In genomic region chr1:224851210-224851849, GRCh38 we compare ENCODE assay signal across 8 cellular contexts.
DNase-seq lines count a peak whose midpoint lies in the region; ATAC-seq and TF ChIP-seq lines count a peak whose summit lies in the region.

No MANE protein-coding gene starts in this region.

- no peak overlapping the region for H3K4me3 Mint-ChIP-seq in WTC11

- POLR2A ChIA-PET in WTC11 (lab: Charles Lee) = no interaction called here

- H3K4me1 ChIP-seq in HAP-1 = no peaks in the 10 kb centered on the region; the same call in 1 of the 2 replicates

- DNase-seq in NCI-H1436 (lab: John Stamatoyannopoulos, UW) (peak; percentile 25), NCI-H1436 treated with DMSO at 0.1 percent for 48 hours (lab: John Stamatoyannopoulos, UW) (no peak), HAP-1 (ENCODE audit: low spot score in 2 of 2) (peak; percentile 28 to 78), NCI-H1105 treated with DMSO at 0.1 percent for 48 hours (lab: John Stamatoyannopoulos, UW) (peak; percentile 39), WTC11 (ENCODE audit: low spot score) (peak; percentile 83), cerebellum (ENCODE audit: low spot score) (peak; percentile 27), left lobe of liver (ENCODE audit: low spot score) (peak; percentile 78)
- DNase-seq in stimulated activated CD4-positive, alpha-beta T cell treated with anti-CD3 and anti-CD28 coated beads, TNF-alpha, amount 100 ng/mL, for 48 hours (ENCODE audit: low read depth in 3 of 3) = peak; percentile 20 to 44 (median 33)

- H3K27me3 ChIP-seq in HAP-1 (ENCODE audit: low read depth) = 0 out of 2 replicates have a peak, but pooled peaks cover 3% of the 10 kb centered on the region

- in situ Hi-C loops in HAP-1 (cut with MboI; ENCODE audit: low sequenced_read_pairs) = loop anchor here (5.0 to 10.0 kb wide), 2 partner anchors 147 to 339 kb away; no protein-coding TSS in a partner anchor

- peaks cover 14% of the 10 kb centered on the region for H3K36me3 Mint-ChIP-seq in WTC11

- no peak overlapping the region for H3K27ac Mint-ChIP-seq in WTC11

- H3K4me1 Mint-ChIP-seq in WTC11 = peaks cover 32% of the 10 kb centered on the region

- ATAC-seq in WTC11 = peak; percentile 67
- peak; percentile 96 for ATAC-seq in left lobe of liver

- peaks cover 25% of the 10 kb centered on the region for H3K9me3 Mint-ChIP-seq in WTC11

- H3K36me3 ChIP-seq in HAP-1 (replicated peaks) = no peaks in the 10 kb centered on the region

- H3K4me3 ChIP-seq in HAP-1 = no peak overlapping the region

- no peaks in the 10 kb centered on the region; the same call in 1 of the 2 replicates for H3K27me3 Mint-ChIP-seq in WTC11 (ENCODE audit: low read depth)

- CTCF ChIA-PET in WTC11 (lab: Charles Lee) = interaction anchor here (0.6 to 7.9 kb wide), 61 partner anchors 11 to 787 kb away, joined by 3 to 131 read pairs (median 4); partner anchors contain the start of gene CNIH3

- H3K9me3 ChIP-seq in HAP-1 = 0 out of 2 replicates have a peak, but pooled peaks cover 4% of the 10 kb centered on the region

- TF ChIP-seq CTCF in WTC11 (IDR thresholded peaks at IDR 0.05) = peak; percentile 68

TF ChIP-seq in WTC11, 78 proteins besides CTCF, POLR2A, EP300 and RAD21:
- no peak for TF ChIP-seq CREB1 (CRISPR knock-in tag; IDR thresholded peaks at IDR 0.05)
- no peak for TF ChIP-seq TEAD4 (CRISPR knock-in tag; IDR thresholded peaks at IDR 0.05)
- TF ChIP-seq TEAD1 (CRISPR knock-in tag; IDR thresholded peaks at IDR 0.05) = no peak
- TF ChIP-seq MAX (CRISPR knock-in tag; IDR thresholded peaks at IDR 0.05) = peak; percentile 31; the same call in 1 of the 2 replicates
- no peak for TF ChIP-seq ZNF219 (CRISPR knock-in tag; IDR thresholded peaks at IDR 0.05; ENCODE audit: borderline replicate concordance)
- TF ChIP-seq ZNF317 (CRISPR knock-in tag; IDR thresholded peaks at IDR 0.05; ENCODE audit: borderline replicate concordance, low read depth) = no peak
- no peak for TF ChIP-seq EMX1 (CRISPR knock-in tag; IDR thresholded peaks at IDR 0.05)
- 0 out of 2 replicates have a peak, but pooled peaks have one; percentile 27 for TF ChIP-seq CREM (CRISPR knock-in tag; IDR thresholded peaks at IDR 0.05)
- TF ChIP-seq ZNF281 (CRISPR knock-in tag; IDR thresholded peaks at IDR 0.05) = no peak
- no peak for TF ChIP-seq GTF2I (CRISPR knock-in tag; conservative IDR thresholded peaks at IDR 0.05)
- TF ChIP-seq JUN (CRISPR knock-in tag; IDR thresholded peaks at IDR 0.05) = no peak
- TF ChIP-seq HMGA2 (CRISPR knock-in tag; IDR thresholded peaks at IDR 0.05) = no peak
- no peak for TF ChIP-seq NFATC4 (CRISPR knock-in tag; IDR thresholded peaks at IDR 0.05)
- TF ChIP-seq FOXP1 (CRISPR knock-in tag; IDR thresholded peaks at IDR 0.05; ENCODE audit: borderline replicate concordance) = no peak
- TF ChIP-seq HMGXB4 (CRISPR knock-in tag; IDR thresholded peaks at IDR 0.05) = peak; percentile 38; the same call in 1 of the 2 replicates
- no peak for TF ChIP-seq SMAD4 (CRISPR knock-in tag; IDR thresholded peaks at IDR 0.05)
- no peak for TF ChIP-seq OVOL2 (CRISPR knock-in tag; IDR thresholded peaks at IDR 0.05; ENCODE audit: borderline replicate concordance)
TF ChIP-seq in WTC11: peak in this region for 3.
